ENCODE assay signal across 14 cellular contexts in genomic region chr10:44102726-44103255, GRCh38.
"Had no signal": no experiment of that assay in that cellular context is flagged by ENCODE, and none has a peak within 500 bp of the region (broad histone marks: within the 10 kb centered on the region; RNA-seq: fewer than 3 reads in every experiment).

No MANE protein-coding gene starts in this region.

- H3K27ac Mint-ChIP-seq: activated naive CD4-positive, alpha-beta T cell treated with anti-CD3 and anti-CD28 coated beads, Interleukin-2, amount 10 ng/mL, durations not matched to agents 7 days and 5 days; natural killer cell treated with Interleukin-12 subunit alpha and Interleukin-12 subunit beta and Interleukin-15 and Interleukin-18, amount 100 ng/mL, for 72 hours had no signal

- H3K4me3 Mint-ChIP-seq: activated naive CD4-positive, alpha-beta T cell treated with anti-CD3 and anti-CD28 coated beads, Interleukin-2, amount 10 ng/mL, durations not matched to agents 7 days and 5 days; natural killer cell treated with Interleukin-12 subunit alpha and Interleukin-12 subunit beta and Interleukin-15 and Interleukin-18, amount 100 ng/mL, for 72 hours had no signal

- DNase-seq: activated CD4-positive, alpha-beta T cell treated with anti-CD3 and anti-CD28 coated beads, Interleukin-2, amount 50 U/mL, for 48 hours; activated CD4-positive, CD25-positive, alpha-beta regulatory T cell treated with anti-CD3 and anti-CD28 coated beads, Interleukin-2, amount 50 U/mL, for 72 hours; activated naive CD4-positive, alpha-beta T cell treated with anti-CD3 and anti-CD28 coated beads, Interleukin-2, amount 10 ng/mL, durations not matched to agents 7 days and 5 days; activated T-cell treated with anti-CD3 and anti-CD28 coated beads, Interleukin-2, amount 50 U/mL, for 1 hour; cerebellar nuclear complex; effector CD8-positive, alpha-beta T cell; foreskin melanocyte; right cardiac atrium; stimulated activated naive CD8-positive, alpha-beta T cell treated with anti-CD3 and anti-CD28 coated beads, Interleukin-15, Interleukin-2, amounts not matched to agents 100 U/mL and 50 U/mL, for 24 hours; transverse colon had no signal

- H3K9me3 Mint-ChIP-seq: activated naive CD4-positive, alpha-beta T cell treated with anti-CD3 and anti-CD28 coated beads, Interleukin-2, amount 10 ng/mL, durations not matched to agents 7 days and 5 days; natural killer cell treated with Interleukin-12 subunit alpha and Interleukin-12 subunit beta and Interleukin-15 and Interleukin-18, amount 100 ng/mL, for 72 hours had no signal

- H3K36me3 ChIP-seq: ascending aorta, breast epithelium, prostate gland, transverse colon had no signal

- H3K27ac ChIP-seq: ascending aorta, breast epithelium, prostate gland, transverse colon had no signal

- H3K4me1 Mint-ChIP-seq: activated naive CD4-positive, alpha-beta T cell treated with anti-CD3 and anti-CD28 coated beads, Interleukin-2, amount 10 ng/mL, durations not matched to agents 7 days and 5 days had no signal

- H3K27me3 Mint-ChIP-seq: activated naive CD4-positive, alpha-beta T cell treated with anti-CD3 and anti-CD28 coated beads, Interleukin-2, amount 10 ng/mL, durations not matched to agents 7 days and 5 days had no signal

- H3K4me3 ChIP-seq: ascending aorta, breast epithelium, prostate gland, transverse colon had no signal

- H3K27me3 ChIP-seq: ascending aorta, breast epithelium, transverse colon had no signal

- H3K9me3 ChIP-seq: ascending aorta, breast epithelium, prostate gland, transverse colon had no signal

- H3K36me3 Mint-ChIP-seq: activated naive CD4-positive, alpha-beta T cell treated with anti-CD3 and anti-CD28 coated beads, Interleukin-2, amount 10 ng/mL, durations not matched to agents 7 days and 5 days; natural killer cell treated with Interleukin-12 subunit alpha and Interleukin-12 subunit beta and Interleukin-15 and Interleukin-18, amount 100 ng/mL, for 72 hours had no signal

- H3K4me1 ChIP-seq: breast epithelium, prostate gland, transverse colon had no signal
